ENCODE assay signal across 20 cellular contexts in the genomic region with DNA sequence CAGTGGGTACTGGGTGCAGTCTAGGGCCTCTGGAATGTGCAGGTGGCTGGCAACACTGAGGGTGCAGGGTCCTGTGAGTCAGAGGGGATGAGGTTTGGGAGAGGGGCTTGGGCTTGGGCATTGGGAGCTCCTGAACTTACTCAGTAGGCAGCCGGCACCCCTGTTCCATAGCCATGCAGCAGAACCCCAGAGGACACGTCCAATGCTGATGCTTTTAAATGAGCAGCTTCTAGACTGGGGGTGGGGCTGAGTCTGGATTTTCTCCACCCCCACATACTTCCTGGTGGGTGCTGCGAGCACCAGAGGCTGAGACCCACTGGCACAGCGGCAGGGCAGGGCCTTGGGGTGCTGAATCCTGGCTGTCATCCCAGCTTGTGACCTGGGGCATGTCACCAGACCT.
"Had no signal": no experiment of that assay in that cellular context is flagged by ENCODE, and none has a peak within 500 bp of the region (broad histone marks: within the 10 kb centered on the region; RNA-seq: fewer than 3 reads in every experiment).

No MANE protein-coding gene starts in this region.

- H3K36me3 Mint-ChIP-seq: activated naive CD4-positive, alpha-beta T cell treated with anti-CD3 and anti-CD28 coated beads, Interleukin-2, amount 50 U/mL, for 24 hours had no signal

- H3K4me1 Mint-ChIP-seq: activated naive CD4-positive, alpha-beta T cell treated with anti-CD3 and anti-CD28 coated beads, Interleukin-2, amount 50 U/mL, for 24 hours had no signal

- H3K9me3 Mint-ChIP-seq: activated CD8-positive, alpha-beta T cell treated with anti-CD3 and anti-CD28 coated beads for 36 hours; activated naive CD4-positive, alpha-beta T cell treated with anti-CD3 and anti-CD28 coated beads, Interleukin-2, amount 50 U/mL, for 24 hours; activated T-cell treated with anti-CD3 and anti-CD28 coated beads, Interleukin-2, amount 50 U/mL, for 72 hours; activated T-helper 2 cell treated with anti-CD3 and anti-CD28 coated beads, Interferon-gamma antibody, Interleukin-2, Interleukin-4, amounts not matched to agents 10 μg/mL and 5 μg/mL and 100 μg/mL, durations not matched to agents 14 hours and 24 hours and 36 hours; T-helper 1 cell treated with Interleukin-12 subunit alpha and Interleukin-12 subunit beta and Interleukin-4 antibody, amounts not matched to agents 30 μg/mL and 1 μg/mL, for 36 hours had no signal

- H3K27ac Mint-ChIP-seq: activated CD8-positive, alpha-beta T cell treated with anti-CD3 and anti-CD28 coated beads for 36 hours; activated naive CD4-positive, alpha-beta T cell treated with anti-CD3 and anti-CD28 coated beads, Interleukin-2, amount 50 U/mL, for 24 hours; activated T-cell treated with anti-CD3 and anti-CD28 coated beads, Interleukin-2, amount 50 U/mL, for 72 hours; activated T-helper 2 cell treated with anti-CD3 and anti-CD28 coated beads, Interferon-gamma antibody, Interleukin-2, Interleukin-4, amounts not matched to agents 10 μg/mL and 5 μg/mL and 100 μg/mL, durations not matched to agents 14 hours and 24 hours and 36 hours; T-helper 1 cell treated with Interleukin-12 subunit alpha and Interleukin-12 subunit beta and Interleukin-4 antibody, amounts not matched to agents 30 μg/mL and 1 μg/mL, for 36 hours had no signal

- H3K9ac ChIP-seq: KMS-11 had no signal

- DNase-seq: activated CD4-positive, alpha-beta T cell treated with anti-CD3 and anti-CD28 coated beads for 4 hours; activated CD8-positive, alpha-beta memory T cell treated with anti-CD3 and anti-CD28 coated beads, Interleukin-2, amount 50 U/mL, for 4 hours; activated CD8-positive, alpha-beta T cell treated with anti-CD3 and anti-CD28 coated beads for 36 hours; activated gamma-delta T cell treated with Interleukin-2 at 50 U/mL for 16 hours; activated T-cell treated with anti-CD3 and anti-CD28 coated beads, Interleukin-2, amount 50 U/mL, for 72 hours; central memory CD4-positive, alpha-beta T cell; NCI-H1092; NCI-H1417; NCI-H2029 treated with DMSO at 0.1 percent for 48 hours; NCI-H345; NCI-H510A; NCI-H69; NK-92 treated with Interleukin-12 subunit alpha and Interleukin-12 subunit beta, amount 100 ng/mL, for 24 hours; OCI-M1; RPMI8226; SHP77 treated with DMSO at 0.1 percent for 48 hours had no signal

- H3K4me3 Mint-ChIP-seq: activated CD8-positive, alpha-beta T cell treated with anti-CD3 and anti-CD28 coated beads for 36 hours; activated naive CD4-positive, alpha-beta T cell treated with anti-CD3 and anti-CD28 coated beads, Interleukin-2, amount 50 U/mL, for 24 hours; activated T-cell treated with anti-CD3 and anti-CD28 coated beads, Interleukin-2, amount 50 U/mL, for 72 hours; T-helper 1 cell treated with Interleukin-12 subunit alpha and Interleukin-12 subunit beta and Interleukin-4 antibody, amounts not matched to agents 30 μg/mL and 1 μg/mL, for 36 hours had no signal

- H3K27ac ChIP-seq: KMS-11 had no signal
